ENCODE assay signal across 14 cellular contexts in the genomic region with DNA sequence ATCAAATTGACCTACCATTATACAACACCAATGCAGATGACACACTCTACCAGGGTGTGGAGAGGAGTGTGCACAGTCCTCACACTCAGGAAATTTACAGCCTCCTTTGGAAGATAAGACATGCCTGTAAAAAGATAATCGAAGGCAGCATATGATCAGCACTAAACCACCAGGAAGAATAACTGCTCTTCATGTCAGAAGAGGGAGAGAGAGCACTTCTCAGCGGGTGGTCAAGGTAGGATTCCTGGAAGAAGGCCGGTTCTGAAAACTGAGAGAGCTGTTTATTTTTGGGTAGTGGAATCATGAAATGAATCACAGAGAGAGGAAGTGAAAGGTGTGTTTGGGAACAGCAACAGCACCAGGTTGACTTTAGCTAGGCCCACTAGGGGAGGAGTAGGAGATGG. TPM values are rescaled to one million over a fixed set of nuclear protein-coding genes. Genes with fewer than 3 reads are reported as not detected.
DNase-seq lines count a peak whose midpoint lies in the region; ATAC-seq and TF ChIP-seq lines count a peak whose summit lies in the region.
"Had no signal": no experiment of that assay in that cellular context is flagged by ENCODE, and none has a peak within 500 bp of the region (broad histone marks: within the 10 kb centered on the region; RNA-seq: fewer than 3 reads in every experiment).

No MANE protein-coding gene starts in this region.

- no peaks in the 10 kb centered on the region for H3K9me3 Mint-ChIP-seq in osteocyte (ENCODE audit: unreplicated experiment)

- H3K27ac Mint-ChIP-seq in osteocyte (ENCODE audit: unreplicated experiment) = no peak overlapping the region

- no peaks in the 10 kb centered on the region for H3K36me3 Mint-ChIP-seq in osteocyte (ENCODE audit: unreplicated experiment)

- 0 out of 3 replicates have a peak, but pooled peaks have one; percentile 15 for TF ChIP-seq CTCF in GM12872 (IDR thresholded peaks at IDR 0.05; ENCODE audit: insufficient read depth, low read depth, low read length)
- no peak for TF ChIP-seq CTCF in osteocyte (IDR thresholded peaks at IDR 0.05)

- peak; percentile 73 for ATAC-seq in GM19438 (IDR thresholded peaks at IDR 0.05; ENCODE audit: low read depth, unreplicated experiment)
- ATAC-seq in HG02798 (IDR thresholded peaks at IDR 0.05; ENCODE audit: poor library complexity, unreplicated experiment) = peak; percentile 71
- ATAC-seq in HG03558 (IDR thresholded peaks at IDR 0.05; ENCODE audit: extremely low read depth, unreplicated experiment) = peak; percentile 79

- no peak overlapping the region for H3K4me3 Mint-ChIP-seq in osteocyte (ENCODE audit: unreplicated experiment)

- DNase-seq in AG08395 (ENCODE audit: low spot score) = no peak
- DNase-seq in NCI-H69 (lab: John Stamatoyannopoulos, UW) = no peak
- no peak for DNase-seq in activated CD4-positive, alpha-beta T cell treated with anti-CD3 and anti-CD28 coated beads for 1 hour
- no peak for DNase-seq in osteocyte (ENCODE audit: extremely low spot score, unreplicated experiment)
- DNase-seq: esophagus squamous epithelium, NCI-H1048, occipital lobe, PC-9, T-helper 9 cell, tibial artery had no signal

- H3K27me3 Mint-ChIP-seq in osteocyte (ENCODE audit: unreplicated experiment) = peaks cover 39% of the 10 kb centered on the region

- peaks cover 7% of the 10 kb centered on the region for H3K4me1 Mint-ChIP-seq in osteocyte (ENCODE audit: unreplicated experiment)

RNA-seq across cellular contexts. Expression of gene ZNF697, which starts 14.0 kb away (rescaled TPM):
- 8.0 and 8.3 TPM in 2 replicates for total RNA-seq in osteocyte

RNA-seq across cellular contexts. Expression of gene PHGDH, which starts 49.7 kb away (rescaled TPM):
- 271 and 282 TPM in 2 replicates for total RNA-seq in osteocyte
